In the genomic region with DNA sequence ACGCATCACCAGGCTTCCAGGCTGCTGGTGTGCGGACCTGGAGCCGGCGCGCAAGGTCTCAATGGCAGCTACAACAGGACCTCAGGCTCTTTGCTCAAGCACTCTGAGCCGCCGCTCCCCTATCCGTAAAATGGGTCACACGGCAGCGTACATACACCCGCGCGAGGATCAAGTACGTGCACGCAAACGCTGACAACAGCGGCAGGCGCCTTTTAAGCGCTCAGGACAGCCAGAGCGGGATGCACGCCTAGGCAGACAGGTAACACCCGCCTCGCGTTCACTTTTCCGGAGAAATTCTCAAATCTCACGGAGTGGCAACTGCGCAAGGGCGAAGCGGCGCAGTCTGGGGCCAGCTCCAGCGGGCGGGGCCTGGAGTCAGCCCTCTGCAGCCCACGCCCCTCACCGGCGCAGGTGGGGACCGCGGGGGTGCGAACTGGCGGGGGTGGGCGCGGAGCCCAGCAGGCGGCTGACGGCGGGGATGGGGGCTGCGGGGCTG, we compare ENCODE assay signal across 8 cellular contexts. TPM values are rescaled to one million over a fixed set of nuclear protein-coding genes. Genes with fewer than 3 reads are reported as not detected.
DNase-seq lines count a peak whose midpoint lies in the region; ATAC-seq and TF ChIP-seq lines count a peak whose summit lies in the region.

No MANE protein-coding gene starts in this region.

- H3K4me3 ChIP-seq in right atrium auricular region: peak overlapping the region; percentile 90 to 96
- H3K4me3 ChIP-seq in aorta (ENCODE audit: low read length in 2 of 2): peak overlapping the region; percentile 63 to 91

- H3K36me3 ChIP-seq in right atrium auricular region (peaks cover 5% of the 10 kb centered on the region), aorta (ENCODE audit: control insufficient read depth in 1 of 2, insufficient read depth in 2 of 2, low read length in 1 of 2) (no peaks in the 10 kb centered on the region)

- H3K27me3 Mint-ChIP-seq in activated naive CD8-positive, alpha-beta T cell treated with anti-CD3 and anti-CD28 coated beads for 36 hours: no peaks in the 10 kb centered on the region

- H3K27ac ChIP-seq in right atrium auricular region (peak overlapping the region; percentile 74 to 76), aorta (ENCODE audit: low read depth in 1 of 2, low read length in 2 of 2) (no peak overlapping the region)

- peak; percentile 73 for ATAC-seq in GM21515 (IDR thresholded peaks at IDR 0.05; ENCODE audit: unreplicated experiment)
- ATAC-seq in aorta (ENCODE audit: low FRiP score): peak; percentile 70

- no peaks in the 10 kb centered on the region for H3K9me3 ChIP-seq in right atrium auricular region
- H3K9me3 ChIP-seq in aorta (ENCODE audit: control insufficient read depth, low read length): no peaks in the 10 kb centered on the region

- no peak for TF ChIP-seq CTCF in right atrium auricular region (IDR thresholded peaks at IDR 0.05)

- H3K4me1 ChIP-seq in right atrium auricular region: peaks cover 0 to 23% of the 10 kb centered on the region in 2 donors
- H3K4me1 ChIP-seq in aorta (ENCODE audit: control insufficient read depth in 1 of 2, insufficient read depth in 2 of 2, low read length in 2 of 2): no peaks in the 10 kb centered on the region

- H3K4me3 Mint-ChIP-seq in activated naive CD8-positive, alpha-beta T cell treated with anti-CD3 and anti-CD28 coated beads for 36 hours: peak overlapping the region; percentile 93

- peaks cover 25% of the 10 kb centered on the region for H3K4me1 Mint-ChIP-seq in activated naive CD8-positive, alpha-beta T cell treated with anti-CD3 and anti-CD28 coated beads for 36 hours

- H3K27ac Mint-ChIP-seq in activated naive CD8-positive, alpha-beta T cell treated with anti-CD3 and anti-CD28 coated beads for 36 hours: peak overlapping the region; percentile 85

- H3K27me3 ChIP-seq in right atrium auricular region: no peaks in the 10 kb centered on the region
- no peaks in the 10 kb centered on the region for H3K27me3 ChIP-seq in aorta (ENCODE audit: control insufficient read depth in 1 of 2, insufficient read depth in 2 of 2, low read length in 1 of 2)

- peaks cover 8% of the 10 kb centered on the region for H3K36me3 Mint-ChIP-seq in activated naive CD8-positive, alpha-beta T cell treated with anti-CD3 and anti-CD28 coated beads for 36 hours

- peak; percentile 85 for DNase-seq in D341Med (ENCODE audit: low spot score)
- peak in 61 of 76 experiments; percentile 16 to 72 (median 46) for DNase-seq in HUDEP-2 (lab: John Stamatoyannopoulos, UW; ENCODE audit: unreplicated experiment in 76 of 76)
- peak; percentile 41 for DNase-seq in SW480 (ENCODE audit: low spot score)
- DNase-seq in activated naive CD8-positive, alpha-beta T cell treated with anti-CD3 and anti-CD28 coated beads for 36 hours: peak; percentile 84
- DNase-seq in right atrium auricular region (ENCODE audit: low spot score): peak; percentile 59
- peak; percentile 8 for DNase-seq in renal cortical epithelial cell (ENCODE audit: low read depth)
- DNase-seq in aorta: peak; percentile 61 to 79

- H3K9me3 Mint-ChIP-seq in activated naive CD8-positive, alpha-beta T cell treated with anti-CD3 and anti-CD28 coated beads for 36 hours: no peaks in the 10 kb centered on the region

- WGBS in aorta, 2 donors: 0 to 1% methylated on average over 41 to 45 of the region's 45 CpGs

- intact Hi-C loops in aorta (cut with DNase I): loop anchor here in 1 of 2 donors (10.0 kb wide), 1 partner anchor 98 kb away; no protein-coding TSS in a partner anchor

RNA-seq across cellular contexts. Expression of a gene that starts 0.5 kb away (rescaled TPM):
- 10 to 100 TPM; 28.4 to 30.0 TPM for total RNA-seq in activated naive CD8-positive, alpha-beta T cell treated with anti-CD3 and anti-CD28 coated beads for 36 hours
- total RNA-seq in right atrium auricular region (10 to 100 TPM; 12.9 to 16.1 TPM), renal cortical epithelial cell (41.3 and 48.4 TPM in 2 replicates), aorta (10 to 100 TPM; 18.0 to 22.8 TPM)
- polyA plus RNA-seq in aorta: 1 to 10 TPM; 3.4 to 5.4 TPM

RNA-seq across cellular contexts. Expression of a gene that starts 35.5 kb away (rescaled TPM):
- 1 to 10 TPM in 1 of 2 experiments, under 1 TPM in 1; 0.84 to 1.0 TPM for total RNA-seq in activated naive CD8-positive, alpha-beta T cell treated with anti-CD3 and anti-CD28 coated beads for 36 hours
- total RNA-seq in right atrium auricular region: under 1 TPM in 1 of 2 donors, not detected in 1; 0.47 TPM
- 0.70 TPM in 1 of 2 replicates, not detected in the other for total RNA-seq in renal cortical epithelial cell
- total RNA-seq in aorta: 1 to 10 TPM; 1.4 to 2.4 TPM
- under 1 TPM in 1 of 2 donors, not detected in 1; 0.38 TPM for polyA plus RNA-seq in aorta

Comparison
In these comparisons a context has a peak if more than half of its experiments do, and no peak if none do; other contexts are left out.
1. DNase-seq: peak in every context shown above with its lines; median percentile 85 in D341Med; 84 in activated naive CD8-positive, alpha-beta T cell treated with anti-CD3 and anti-CD28 coated beads for 36 hours; 70 in aorta; 59 in right atrium auricular region; 46 in HUDEP-2; 41 in SW480; 8 in renal cortical epithelial cell.
2. H3K27ac ChIP-seq: peak in right atrium auricular region (2 of 2); none in aorta (0 of 2).